In genomic region chr1:182674346-182675246, GRCh38 we compare ENCODE assay signal across 17 cellular contexts. TPM values are rescaled to one million over a fixed set of nuclear protein-coding genes. Genes with fewer than 3 reads are reported as not detected.
DNase-seq lines count a peak whose midpoint lies in the region; TF ChIP-seq lines count a peak whose summit lies in the region.
"Had no signal": no experiment of that assay in that cellular context is flagged by ENCODE, and none has a peak within 500 bp of the region (broad histone marks: within the 10 kb centered on the region; RNA-seq: fewer than 3 reads in every experiment).

No MANE protein-coding gene starts in this region.

- no peaks in the 10 kb centered on the region for H3K36me3 Mint-ChIP-seq in chondrocyte (ENCODE audit: low read depth)
- H3K36me3 Mint-ChIP-seq in osteocyte (ENCODE audit: unreplicated experiment), result no peaks in the 10 kb centered on the region
- H3K36me3 Mint-ChIP-seq: natural killer cell treated with Interleukin-12 subunit alpha and Interleukin-12 subunit beta and Interleukin-15 and Interleukin-18, amount 100 ng/mL, for 72 hours had no signal

- TF ChIP-seq EP300 in Ishikawa (IDR thresholded peaks at IDR 0.05; ENCODE audit: borderline replicate concordance), result no peak

- peaks cover 19% of the 10 kb centered on the region for H3K4me1 ChIP-seq in stomach smooth muscle (ENCODE audit: control insufficient read depth, insufficient read depth, low read length)

- DNase-seq in chondrocyte (ENCODE audit: low spot score), result no peak
- DNase-seq in iPS-NIHi11 (ENCODE audit: low spot score), result peak; percentile 19
- no peak for DNase-seq in activated T-cell treated with anti-CD3 and anti-CD28 coated beads, Interleukin-2, amount 50 U/mL, for 48 hours
- no peak for DNase-seq in DMS53 (lab: John Stamatoyannopoulos, UW)
- no peak for DNase-seq in hippocampal formation (lab: John Stamatoyannopoulos, UW)
- no peak for DNase-seq in osteocyte (ENCODE audit: extremely low spot score, unreplicated experiment)
- DNase-seq: activated CD4-positive, alpha-beta T cell treated with anti-CD3 and anti-CD28 coated beads, Interleukin-2, amount 50 U/mL, for 4 hours; NCI-H345; Peyer's patch; T-helper 17 cell had no signal

- H3K9ac ChIP-seq in stomach smooth muscle (ENCODE audit: low read length in 2 of 2), result no peak overlapping the region

- no peak overlapping the region for H3K4me3 Mint-ChIP-seq in chondrocyte (ENCODE audit: unreplicated experiment)
- no peak overlapping the region for H3K4me3 Mint-ChIP-seq in osteocyte (ENCODE audit: unreplicated experiment)
- H3K4me3 Mint-ChIP-seq: central memory CD8-positive, alpha-beta T cell; natural killer cell treated with Interleukin-12 subunit alpha and Interleukin-12 subunit beta and Interleukin-15 and Interleukin-18, amount 100 ng/mL, for 72 hours; T-helper 17 cell had no signal

- TF ChIP-seq RAD21 in Ishikawa (IDR thresholded peaks at IDR 0.05; ENCODE audit: low read depth), result no peak

- peaks cover 22% of the 10 kb centered on the region for H3K27me3 Mint-ChIP-seq in chondrocyte (ENCODE audit: low read depth)
- H3K27me3 Mint-ChIP-seq in osteocyte (ENCODE audit: unreplicated experiment), result peaks cover 23% of the 10 kb centered on the region

- H3K36me3 ChIP-seq in stomach smooth muscle (ENCODE audit: control insufficient read depth in 2 of 2, insufficient read depth in 2 of 2, low read length in 2 of 2), result no peaks in the 10 kb centered on the region
- H3K36me3 ChIP-seq: Peyer's patch, suprapubic skin had no signal

- H3K27me3 ChIP-seq in stomach smooth muscle (ENCODE audit: control insufficient read depth in 1 of 2, insufficient read depth in 2 of 2, low read length in 2 of 2), result no peaks in the 10 kb centered on the region
- H3K27me3 ChIP-seq: Peyer's patch, suprapubic skin had no signal

- H3K27ac Mint-ChIP-seq in chondrocyte (ENCODE audit: unreplicated experiment), result peak overlapping the region; percentile 75
- no peak overlapping the region for H3K27ac Mint-ChIP-seq in osteocyte (ENCODE audit: unreplicated experiment)
- H3K27ac Mint-ChIP-seq: natural killer cell treated with Interleukin-12 subunit alpha and Interleukin-12 subunit beta and Interleukin-15 and Interleukin-18, amount 100 ng/mL, for 72 hours; T-helper 17 cell had no signal

- H3K9me3 Mint-ChIP-seq in chondrocyte (ENCODE audit: low read depth) (no peaks in the 10 kb centered on the region), osteocyte (ENCODE audit: unreplicated experiment) (no peaks in the 10 kb centered on the region)
- H3K9me3 Mint-ChIP-seq: central memory CD8-positive, alpha-beta T cell; natural killer cell treated with Interleukin-12 subunit alpha and Interleukin-12 subunit beta and Interleukin-15 and Interleukin-18, amount 100 ng/mL, for 72 hours had no signal

- TF ChIP-seq CTCF in chondrocyte (IDR thresholded peaks at IDR 0.05), result no peak
- TF ChIP-seq CTCF in osteocyte (IDR thresholded peaks at IDR 0.05), result no peak

- H3K9me3 ChIP-seq in stomach smooth muscle (ENCODE audit: control insufficient read depth in 2 of 2, low read length in 2 of 2), result no peaks in the 10 kb centered on the region
- H3K9me3 ChIP-seq: Peyer's patch, suprapubic skin had no signal

- H3K4me3 ChIP-seq in stomach smooth muscle (ENCODE audit: low read length in 2 of 2), result peak overlapping the region in 1 of 2 donors; percentile 15
- H3K4me3 ChIP-seq: Peyer's patch, skin epidermis, suprapubic skin had no signal

- peak overlapping the region; percentile 53 for H3K27ac ChIP-seq in stomach smooth muscle (ENCODE audit: low read length)
- H3K27ac ChIP-seq: Peyer's patch, suprapubic skin had no signal

- H3K4me1 Mint-ChIP-seq in chondrocyte (ENCODE audit: low read depth) (peaks cover 27% of the 10 kb centered on the region), osteocyte (ENCODE audit: unreplicated experiment) (no peaks in the 10 kb centered on the region)
- H3K4me1 Mint-ChIP-seq: central memory CD8-positive, alpha-beta T cell had no signal

TF ChIP-seq in Ishikawa, 13 proteins besides CTCF, POLR2A, EP300 and RAD21:
- TF ChIP-seq REST (IDR thresholded peaks at IDR 0.05; ENCODE audit: low read depth) (peak; percentile 65), CREB1 (IDR thresholded peaks at IDR 0.05; ENCODE audit: low read depth) (no peak)

RNA-seq across cellular contexts. Expression of gene RGS8, which starts 9.8 kb away (rescaled TPM):
- total RNA-seq in chondrocyte (0.17 TPM in 1 of 3 replicates, not detected in the others), osteocyte (not detected in 2 replicates)
- total RNA-seq: epithelial cell of proximal tubule; natural killer cell treated with Interleukin-12 subunit alpha and Interleukin-12 subunit beta and Interleukin-15 and Interleukin-18, amount 100 ng/mL, for 72 hours; Peyer's patch; suprapubic skin; T-helper 17 cell had no signal
